14 cellular contexts compared by ENCODE assay signal in genomic region chr10:75023074-75023473, GRCh38.
"Had no signal": no experiment of that assay in that cellular context is flagged by ENCODE, and none has a peak within 500 bp of the region (broad histone marks: within the 10 kb centered on the region; RNA-seq: fewer than 3 reads in every experiment).

No MANE protein-coding gene starts in this region.

- H3K9me3 Mint-ChIP-seq: activated B cell treated with CpG ODN at 0.5 μM for 24 hours, naive B cell, neural progenitor cell had no signal

- H3K27ac ChIP-seq: neural progenitor cell, thyroid gland had no signal

- H3K27me3 Mint-ChIP-seq: activated B cell treated with CpG ODN at 0.5 μM for 24 hours, naive B cell had no signal

- H3K27ac Mint-ChIP-seq: activated B cell treated with CpG ODN at 0.5 μM for 24 hours; activated CD8-positive, alpha-beta T cell treated with anti-CD3 and anti-CD28 coated beads, Interleukin-2, amount 10 ng/mL, durations not matched to agents 7 days and 5 days; neural progenitor cell had no signal

- H3K9ac ChIP-seq: neural progenitor cell had no signal

- H3K27me3 ChIP-seq: dorsolateral prefrontal cortex, hepatocyte, neural progenitor cell, pancreas, thyroid gland had no signal

- H3K4me3 ChIP-seq: dorsolateral prefrontal cortex, hepatocyte, neural progenitor cell, thyroid gland had no signal

- H3K4me3 Mint-ChIP-seq: activated B cell treated with CpG ODN at 0.5 μM for 24 hours; activated CD8-positive, alpha-beta T cell treated with anti-CD3 and anti-CD28 coated beads, Interleukin-2, amount 10 ng/mL, durations not matched to agents 7 days and 5 days; naive B cell; neural progenitor cell had no signal

- H3K4me1 ChIP-seq: thyroid gland had no signal

- DNase-seq: activated B cell treated with CpG ODN at 0.5 μM for 24 hours; activated CD4-positive, alpha-beta T cell treated with anti-CD3 and anti-CD28 coated beads for 48 hours; activated CD8-positive, alpha-beta memory T cell treated with anti-CD3 and anti-CD28 coated beads, Interleukin-2, amount 50 U/mL, for 4 hours; activated CD8-positive, alpha-beta T cell treated with anti-CD3 and anti-CD28 coated beads, Interleukin-2, amount 10 ng/mL, durations not matched to agents 7 days and 5 days; activated naive CD4-positive, alpha-beta T cell treated with anti-CD3 and anti-CD28 coated beads, Interleukin-2, amount 50 U/mL, for 16 hours; naive B cell; pancreas; stimulated activated CD4-positive, alpha-beta T cell treated with anti-CD3 and anti-CD28 coated beads, Interleukin-12 subunit alpha, Interleukin-12 subunit beta, amount 100 ng/mL, for 4 hours; stimulated activated CD4-positive, alpha-beta T cell treated with anti-CD3 and anti-CD28 coated beads, Interleukin-2, amount 100 ng/mL, for 24 hours; T-helper 2 cell; thyroid gland had no signal

- H3K9me3 ChIP-seq: pancreas, thyroid gland had no signal
